In genomic region chr4:161172396-161173026, GRCh38 we compare ENCODE assay signal across 29 cellular contexts.
"Had no signal": no experiment of that assay in that cellular context is flagged by ENCODE, and none has a peak within 500 bp of the region (broad histone marks: within the 10 kb centered on the region; RNA-seq: fewer than 3 reads in every experiment).

No MANE protein-coding gene starts in this region.

- DNase-seq: hippocampal formation; immature natural killer cell; left ventricle myocardium inferior; midbrain; naive thymus-derived CD8-positive, alpha-beta T cell; nucleus accumbens; pancreas; posterior cingulate gyrus; retina; right cardiac atrium; sigmoid colon; stimulated activated CD4-positive, alpha-beta T cell treated with anti-CD3 and anti-CD28 coated beads, Interleukin-12 subunit alpha, Interleukin-12 subunit beta, amount 100 ng/mL, for 4 hours; stimulated activated CD4-positive, alpha-beta T cell treated with anti-CD3 and anti-CD28 coated beads, Interleukin-15, amount 100 ng/mL, for 24 hours; stimulated activated CD4-positive, alpha-beta T cell treated with anti-CD3 and anti-CD28 coated beads, Interleukin-2, amount 100 ng/mL, for 24 hours; stimulated activated CD4-positive, alpha-beta T cell treated with anti-CD3 and anti-CD28 coated beads, Interleukin-4, amount 100 ng/mL, for 1 hour; stimulated activated naive B cell treated with anti-CD40 and anti-IgM and Interleukin-4, amounts not matched to agents 10 μg/mL and 1 μg/mL and 100 μg/mL, for 72 hours; stimulated activated naive CD8-positive, alpha-beta T cell treated with anti-CD3 and anti-CD28 coated beads, Interleukin-15, Interleukin-2, amounts not matched to agents 100 U/mL and 50 U/mL, for 24 hours; stomach; testis; thyroid gland; transverse colon; upper lobe of left lung had no signal

- ATAC-seq: naive thymus-derived CD8-positive, alpha-beta T cell; pancreas; right cardiac atrium; stimulated activated naive B cell treated with anti-CD40 and anti-IgM and Interleukin-4, amounts not matched to agents 10 μg/mL and 1 μg/mL and 100 μg/mL, for 72 hours; stimulated activated naive CD8-positive, alpha-beta T cell treated with anti-CD3 and anti-CD28 coated beads, Interleukin-15, Interleukin-2, amounts not matched to agents 100 U/mL and 50 U/mL, for 24 hours had no signal

- H3K4me1 ChIP-seq: left ventricle myocardium inferior, pancreas, prostate gland, sigmoid colon, stomach, testis, thyroid gland, transverse colon, upper lobe of left lung, vagina had no signal

- H3K4me3 ChIP-seq: left ventricle myocardium inferior, lung, pancreas, prostate gland, sigmoid colon, smooth muscle cell, stomach, testis, thyroid gland, transverse colon, upper lobe of left lung, vagina had no signal

- H3K4me1 Mint-ChIP-seq: immature natural killer cell; naive thymus-derived CD8-positive, alpha-beta T cell; nephron; neural crest cell; stimulated activated naive B cell treated with anti-CD40 and anti-IgM and Interleukin-4, amounts not matched to agents 10 μg/mL and 1 μg/mL and 100 μg/mL, for 72 hours had no signal

- H3K36me3 ChIP-seq: left ventricle myocardium inferior, pancreas, prostate gland, sigmoid colon, stomach, thyroid gland, transverse colon, upper lobe of left lung, vagina had no signal

- H3K9me3 Mint-ChIP-seq: nephron; neural crest cell; stimulated activated naive B cell treated with anti-CD40 and anti-IgM and Interleukin-4, amounts not matched to agents 10 μg/mL and 1 μg/mL and 100 μg/mL, for 72 hours had no signal

- H3K27me3 ChIP-seq: pancreas, sigmoid colon, stomach, testis, thyroid gland, transverse colon, upper lobe of left lung, vagina had no signal

- H3K4me2 ChIP-seq: smooth muscle cell had no signal

- H3K9me3 ChIP-seq: pancreas, prostate gland, sigmoid colon, testis, thyroid gland, transverse colon, upper lobe of left lung, vagina had no signal

- FAIRE-seq: islet of Langerhans, pancreas had no signal

- H3K27ac ChIP-seq: left ventricle myocardium inferior, pancreas, prostate gland, sigmoid colon, stomach, testis, thyroid gland, transverse colon, upper lobe of left lung, vagina had no signal

- H3K27me3 Mint-ChIP-seq: naive thymus-derived CD8-positive, alpha-beta T cell; stimulated activated naive B cell treated with anti-CD40 and anti-IgM and Interleukin-4, amounts not matched to agents 10 μg/mL and 1 μg/mL and 100 μg/mL, for 72 hours had no signal

- H3K27ac Mint-ChIP-seq: immature natural killer cell; naive thymus-derived CD8-positive, alpha-beta T cell; nephron; stimulated activated naive B cell treated with anti-CD40 and anti-IgM and Interleukin-4, amounts not matched to agents 10 μg/mL and 1 μg/mL and 100 μg/mL, for 72 hours had no signal

- H3K36me3 Mint-ChIP-seq: immature natural killer cell; naive thymus-derived CD8-positive, alpha-beta T cell; stimulated activated naive B cell treated with anti-CD40 and anti-IgM and Interleukin-4, amounts not matched to agents 10 μg/mL and 1 μg/mL and 100 μg/mL, for 72 hours had no signal

- H3K4me3 Mint-ChIP-seq: immature natural killer cell; naive thymus-derived CD8-positive, alpha-beta T cell; nephron; neural crest cell; stimulated activated naive B cell treated with anti-CD40 and anti-IgM and Interleukin-4, amounts not matched to agents 10 μg/mL and 1 μg/mL and 100 μg/mL, for 72 hours had no signal
